18 cellular contexts compared by ENCODE assay signal in the genomic region with DNA sequence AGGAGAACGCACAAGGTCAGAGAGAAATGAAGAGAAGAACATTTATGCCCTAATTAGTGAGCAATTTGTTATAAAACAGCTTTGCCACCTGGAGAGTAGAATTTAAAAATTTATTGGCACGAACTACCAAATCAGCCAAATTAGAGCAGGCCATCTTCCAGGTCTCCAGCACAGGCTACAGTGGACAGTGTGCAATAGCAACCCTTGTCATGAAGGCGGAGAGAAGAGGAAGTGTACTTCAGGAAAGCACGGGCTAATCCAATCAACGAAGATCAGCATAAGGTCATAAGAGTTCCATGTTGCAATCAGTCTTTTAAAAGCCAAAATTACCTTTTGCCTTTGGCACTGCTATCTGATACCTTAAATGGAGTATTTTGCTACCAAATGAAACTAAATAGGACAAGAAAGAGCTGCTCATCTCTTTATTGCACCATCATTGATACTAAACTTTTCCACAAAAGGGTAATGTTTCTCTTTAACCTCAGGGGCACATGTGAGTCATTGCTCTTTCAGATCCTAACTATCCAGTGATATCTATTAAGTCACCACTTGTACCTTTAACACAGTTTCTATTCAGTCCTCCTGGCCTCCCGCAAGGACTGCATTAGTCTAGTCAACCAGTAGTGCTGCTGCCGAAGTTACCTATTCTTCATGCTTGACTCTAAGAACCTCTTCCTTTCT.
A peak's percentile ranks its signal among the peaks of the same experiment; 100 is the strongest.
DNase-seq lines count a peak whose midpoint lies in the region; ATAC-seq and FAIRE-seq lines count a peak whose summit lies in the region.
"Had no signal": no experiment of that assay in that cellular context is flagged by ENCODE, and none has a peak within 500 bp of the region (broad histone marks: within the 10 kb centered on the region; RNA-seq: fewer than 3 reads in every experiment).

No MANE protein-coding gene starts in this region.

- peak; percentile 23 for ATAC-seq in stimulated activated naive CD8-positive, alpha-beta T cell treated with anti-CD3 and anti-CD28 coated beads, Interleukin-15, Interleukin-2, amounts not matched to agents 100 U/mL and 50 U/mL, for 24 hours
- no peak for ATAC-seq in stimulated activated naive CD8-positive, alpha-beta T cell treated with anti-CD3 and anti-CD28 coated beads, Interleukin-15, amount 100 ng/mL, for 72 hours
- ATAC-seq: mucosa of descending colon; stimulated activated memory B cell treated with anti-CD40 and anti-IgM and Interleukin-4, amounts not matched to agents 10 μg/mL and 1 μg/mL and 100 μg/mL, for 72 hours had no signal

- H3K4me1 Mint-ChIP-seq in stimulated activated naive CD8-positive, alpha-beta T cell treated with anti-CD3 and anti-CD28 coated beads, Interleukin-15, amount 100 ng/mL, for 72 hours: no peaks in the 10 kb centered on the region
- H3K4me1 Mint-ChIP-seq: activated CD4-positive, alpha-beta memory T cell treated with anti-CD3 and anti-CD28 coated beads, Interleukin-2, amount 10 ng/mL, durations not matched to agents 7 days and 5 days; immature natural killer cell; stimulated activated memory B cell treated with anti-CD40 and anti-IgM and Interleukin-4, amounts not matched to agents 10 μg/mL and 1 μg/mL and 100 μg/mL, for 72 hours had no signal

- peaks cover 0 to 6% of the 10 kb centered on the region in 2 donors for H3K9me3 Mint-ChIP-seq in stimulated activated naive CD8-positive, alpha-beta T cell treated with anti-CD3 and anti-CD28 coated beads, Interleukin-15, amount 100 ng/mL, for 72 hours
- H3K9me3 Mint-ChIP-seq: activated CD4-positive, alpha-beta memory T cell treated with anti-CD3 and anti-CD28 coated beads, Interleukin-2, amount 10 ng/mL, durations not matched to agents 7 days and 5 days; stimulated activated memory B cell treated with anti-CD40 and anti-IgM and Interleukin-4, amounts not matched to agents 10 μg/mL and 1 μg/mL and 100 μg/mL, for 72 hours had no signal

- no peaks in the 10 kb centered on the region for H3K27me3 Mint-ChIP-seq in stimulated activated naive CD8-positive, alpha-beta T cell treated with anti-CD3 and anti-CD28 coated beads, Interleukin-15, amount 100 ng/mL, for 72 hours
- H3K27me3 Mint-ChIP-seq: stimulated activated memory B cell treated with anti-CD40 and anti-IgM and Interleukin-4, amounts not matched to agents 10 μg/mL and 1 μg/mL and 100 μg/mL, for 72 hours had no signal

- H3K4me3 Mint-ChIP-seq in stimulated activated naive CD8-positive, alpha-beta T cell treated with anti-CD3 and anti-CD28 coated beads, Interleukin-15, amount 100 ng/mL, for 72 hours: no peak overlapping the region
- H3K4me3 Mint-ChIP-seq: activated CD4-positive, alpha-beta memory T cell treated with anti-CD3 and anti-CD28 coated beads, Interleukin-2, amount 10 ng/mL, durations not matched to agents 7 days and 5 days; immature natural killer cell; stimulated activated memory B cell treated with anti-CD40 and anti-IgM and Interleukin-4, amounts not matched to agents 10 μg/mL and 1 μg/mL and 100 μg/mL, for 72 hours had no signal

- no peak overlapping the region for H3K27ac Mint-ChIP-seq in stimulated activated naive CD8-positive, alpha-beta T cell treated with anti-CD3 and anti-CD28 coated beads, Interleukin-15, amount 100 ng/mL, for 72 hours
- H3K27ac Mint-ChIP-seq: activated CD4-positive, alpha-beta memory T cell treated with anti-CD3 and anti-CD28 coated beads, Interleukin-2, amount 10 ng/mL, durations not matched to agents 7 days and 5 days; immature natural killer cell; progenitor cell of endocrine pancreas; stimulated activated memory B cell treated with anti-CD40 and anti-IgM and Interleukin-4, amounts not matched to agents 10 μg/mL and 1 μg/mL and 100 μg/mL, for 72 hours had no signal

- DNase-seq in stimulated activated naive CD8-positive, alpha-beta T cell treated with anti-CD3 and anti-CD28 coated beads, Interleukin-15, Interleukin-2, amounts not matched to agents 100 U/mL and 50 U/mL, for 24 hours: no peak
- DNase-seq in stimulated activated naive CD8-positive, alpha-beta T cell treated with anti-CD3 and anti-CD28 coated beads, Interleukin-15, amount 100 ng/mL, for 72 hours: no peak
- peak; percentile 26 for DNase-seq in RCC 7860 (ENCODE audit: low spot score)
- DNase-seq in fibroblast of gingiva (ENCODE audit: low read depth): peak; percentile 66
- DNase-seq in urothelium cell line (ENCODE audit: low spot score): peak; percentile 10
- DNase-seq in KG1 (lab: John Stamatoyannopoulos, UW): no peak
- DNase-seq in NCI-H128 (lab: John Stamatoyannopoulos, UW; ENCODE audit: unreplicated experiment): no peak
- DNase-seq in DMS79 treated with DMSO at 0.1 percent for 48 hours (lab: John Stamatoyannopoulos, UW): no peak
- DNase-seq: activated CD4-positive, alpha-beta memory T cell treated with anti-CD3 and anti-CD28 coated beads, Interleukin-2, amount 10 ng/mL, durations not matched to agents 7 days and 5 days; activated naive CD4-positive, alpha-beta T cell treated with Interleukin-2 at 50 U/mL for 16 hours; cerebellar nuclear complex; esophagus squamous epithelium; immature natural killer cell; Karpas-422; mucosa of descending colon; stimulated activated CD4-positive, alpha-beta T cell treated with anti-CD3 and anti-CD28 coated beads, Interleukin-2, amount 100 ng/mL, for 48 hours had no signal

- FAIRE-seq in RCC 7860 (lab: Jason Lieb, UNC) (peak; percentile 16), urothelium cell line (lab: Jason Lieb, UNC) (no peak)

Comparison
In these comparisons a context has a peak if more than half of its experiments do, and no peak if none do; other contexts are left out.
1. DNase-seq: peak in RCC 7860 (single experiment), fibroblast of gingiva (single experiment) and urothelium cell line (single experiment); none in stimulated activated naive CD8-positive, alpha-beta T cell treated with anti-CD3 and anti-CD28 coated beads, Interleukin-15, Interleukin-2, amounts not matched to agents 100 U/mL and 50 U/mL, for 24 hours (single experiment), stimulated activated naive CD8-positive, alpha-beta T cell treated with anti-CD3 and anti-CD28 coated beads, Interleukin-15, amount 100 ng/mL, for 72 hours (0 of 2), KG1 (single experiment), NCI-H128 (single experiment) and DMS79 treated with DMSO at 0.1 percent for 48 hours (single experiment).